In the genomic region with DNA sequence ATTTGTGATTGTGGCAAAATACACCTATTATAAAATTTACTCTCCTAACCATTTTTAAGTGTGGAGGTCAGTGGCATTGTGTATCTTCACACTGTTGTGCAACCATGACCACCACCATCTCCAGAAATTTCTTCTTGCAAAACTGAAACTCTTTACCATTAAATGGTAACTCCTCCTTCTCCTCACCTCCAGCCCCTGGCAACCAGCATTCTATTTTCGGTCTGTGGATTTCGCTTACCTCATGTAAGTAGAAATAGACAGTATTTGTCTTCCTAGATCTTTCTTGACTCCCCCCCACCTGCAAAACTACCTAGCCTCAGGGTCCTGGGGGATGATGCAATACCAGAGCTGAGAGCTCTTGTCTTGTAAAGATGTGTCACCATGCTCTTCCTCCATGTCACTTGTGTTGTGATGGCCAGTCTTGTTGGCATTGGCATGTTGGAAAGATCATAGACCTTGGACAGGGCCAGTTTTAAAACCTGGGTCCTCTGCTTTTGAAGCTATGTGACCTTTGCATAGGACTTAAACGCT, we compare ENCODE assay signal across 36 cellular contexts.
"Had no signal": no experiment of that assay in that cellular context is flagged by ENCODE, and none has a peak within 500 bp of the region (broad histone marks: within the 10 kb centered on the region; RNA-seq: fewer than 3 reads in every experiment).

No MANE protein-coding gene starts in this region.

- FAIRE-seq: bronchial epithelial cell, colon, small intestine had no signal

- ATAC-seq: activated CD4-positive, CD25-positive, alpha-beta regulatory T cell treated with anti-CD3 and anti-CD28 coated beads, Interleukin-2, amount 50 U/mL, for 24 hours; activated naive CD4-positive, alpha-beta T cell treated with anti-CD3 and anti-CD28 coated beads, Interleukin-2, amount 50 U/mL, for 72 hours; foreskin keratinocyte; heart left ventricle; stimulated activated memory B cell treated with anti-CD40 and anti-IgM and Interleukin-4, amounts not matched to agents 10 μg/mL and 1 μg/mL and 100 μg/mL, for 72 hours; stimulated activated naive CD8-positive, alpha-beta T cell treated with anti-CD3 and anti-CD28 coated beads, Interleukin-15, amount 100 ng/mL, for 72 hours had no signal

- H3K27me3 ChIP-seq: neutrophil, ovary, sigmoid colon, thyroid gland, upper lobe of left lung, vagina had no signal

- H3K9me3 ChIP-seq: esophagus muscularis mucosa, heart left ventricle, neutrophil, ovary, prostate gland, sigmoid colon, thyroid gland, upper lobe of left lung, vagina had no signal

- H3K4me3 ChIP-seq: esophagus muscularis mucosa, heart left ventricle, ovary, prostate gland, sigmoid colon, thyroid gland, upper lobe of left lung, vagina had no signal

- H3K9me3 Mint-ChIP-seq: activated CD4-positive, alpha-beta memory T cell treated with anti-CD3 and anti-CD28 coated beads for 36 hours; activated naive CD4-positive, alpha-beta T cell treated with anti-CD3 and anti-CD28 coated beads, Interleukin-2, amount 50 U/mL, for 72 hours; activated T-helper 1 cell treated with anti-CD3 and anti-CD28 coated beads, Interleukin-12 subunit alpha, Interleukin-12 subunit beta, Interleukin-2, Interleukin-4 antibody, amounts not matched to agents 30 ng/mL and 10 ng/mL and 1 ng/mL, durations not matched to agents 14 hours and 24 hours and 36 hours; mesothelial cell of epicardium; nephron progenitor cell; stimulated activated memory B cell treated with anti-CD40 and anti-IgM and Interleukin-4, amounts not matched to agents 10 μg/mL and 1 μg/mL and 100 μg/mL, for 72 hours; stimulated activated naive CD8-positive, alpha-beta T cell treated with anti-CD3 and anti-CD28 coated beads, Interleukin-15, amount 100 ng/mL, for 72 hours had no signal

- DNase-seq: activated CD4-positive, alpha-beta memory T cell treated with anti-CD3 and anti-CD28 coated beads for 36 hours; activated CD4-positive, alpha-beta T cell treated with anti-CD3 and anti-CD28 coated beads for 48 hours; activated CD8-positive, alpha-beta memory T cell treated with anti-CD3 and anti-CD28 coated beads, Interleukin-2, amount 50 U/mL, for 4 hours; activated gamma-delta T cell treated with Interleukin-2 at 50 U/mL for 16 hours; activated T-cell treated with anti-CD3 and anti-CD28 coated beads, Interleukin-2, amount 50 U/mL, for 1 hour; anterior cingulate cortex; dermis blood vessel endothelial cell; effector CD4-positive, alpha-beta T cell; foreskin keratinocyte; heart left ventricle; hypothalamus; naive B cell; nephron progenitor cell; ovary; retina; sigmoid colon; small intestine; stimulated activated CD4-positive, alpha-beta T cell treated with anti-CD3 and anti-CD28 coated beads, Interleukin-1b, Interleukin-23, amount 100 ng/mL, for 48 hours; stimulated activated CD4-positive, alpha-beta T cell treated with anti-CD3 and anti-CD28 coated beads, Interleukin-4, amount 100 ng/mL, for 4 hours; stimulated activated CD8-positive, alpha-beta memory T cell treated with anti-CD3 and anti-CD28 coated beads, Interleukin-4, amount 100 ng/mL, for 48 hours; stimulated activated naive CD8-positive, alpha-beta T cell treated with anti-CD3 and anti-CD28 coated beads, Interleukin-15, amount 100 ng/mL, for 72 hours; T1000; thyroid gland; upper lobe of left lung; WERI-Rb-1 had no signal

- H3K36me3 ChIP-seq: esophagus muscularis mucosa, heart left ventricle, neutrophil, ovary, prostate gland, sigmoid colon, thyroid gland, upper lobe of left lung, vagina, WERI-Rb-1 had no signal

- H3K27ac ChIP-seq: esophagus muscularis mucosa, foreskin keratinocyte, heart left ventricle, neutrophil, ovary, prostate gland, sigmoid colon, thyroid gland, upper lobe of left lung, vagina, WERI-Rb-1 had no signal

- H3K36me3 Mint-ChIP-seq: activated CD4-positive, alpha-beta memory T cell treated with anti-CD3 and anti-CD28 coated beads for 36 hours; activated naive CD4-positive, alpha-beta T cell treated with anti-CD3 and anti-CD28 coated beads, Interleukin-2, amount 50 U/mL, for 72 hours; mesothelial cell of epicardium; naive B cell; stimulated activated memory B cell treated with anti-CD40 and anti-IgM and Interleukin-4, amounts not matched to agents 10 μg/mL and 1 μg/mL and 100 μg/mL, for 72 hours had no signal

- H3K4me3 Mint-ChIP-seq: activated CD4-positive, alpha-beta memory T cell treated with anti-CD3 and anti-CD28 coated beads for 36 hours; activated T-helper 1 cell treated with anti-CD3 and anti-CD28 coated beads, Interleukin-12 subunit alpha, Interleukin-12 subunit beta, Interleukin-2, Interleukin-4 antibody, amounts not matched to agents 30 ng/mL and 10 ng/mL and 1 ng/mL, durations not matched to agents 14 hours and 24 hours and 36 hours; mesothelial cell of epicardium; naive B cell; nephron progenitor cell; stimulated activated memory B cell treated with anti-CD40 and anti-IgM and Interleukin-4, amounts not matched to agents 10 μg/mL and 1 μg/mL and 100 μg/mL, for 72 hours; stimulated activated naive CD8-positive, alpha-beta T cell treated with anti-CD3 and anti-CD28 coated beads, Interleukin-15, amount 100 ng/mL, for 72 hours had no signal

- H3K27ac Mint-ChIP-seq: activated CD4-positive, alpha-beta memory T cell treated with anti-CD3 and anti-CD28 coated beads for 36 hours; activated naive CD4-positive, alpha-beta T cell treated with anti-CD3 and anti-CD28 coated beads, Interleukin-2, amount 50 U/mL, for 72 hours; activated T-helper 1 cell treated with anti-CD3 and anti-CD28 coated beads, Interleukin-12 subunit alpha, Interleukin-12 subunit beta, Interleukin-2, Interleukin-4 antibody, amounts not matched to agents 30 ng/mL and 10 ng/mL and 1 ng/mL, durations not matched to agents 14 hours and 24 hours and 36 hours; mesothelial cell of epicardium; naive B cell; nephron progenitor cell; stimulated activated memory B cell treated with anti-CD40 and anti-IgM and Interleukin-4, amounts not matched to agents 10 μg/mL and 1 μg/mL and 100 μg/mL, for 72 hours had no signal

- H3K4me1 ChIP-seq: esophagus muscularis mucosa, foreskin keratinocyte, heart left ventricle, prostate gland, thyroid gland, upper lobe of left lung had no signal

- H3K4me1 Mint-ChIP-seq: mesothelial cell of epicardium; naive B cell; nephron progenitor cell; stimulated activated memory B cell treated with anti-CD40 and anti-IgM and Interleukin-4, amounts not matched to agents 10 μg/mL and 1 μg/mL and 100 μg/mL, for 72 hours; stimulated activated naive CD8-positive, alpha-beta T cell treated with anti-CD3 and anti-CD28 coated beads, Interleukin-15, amount 100 ng/mL, for 72 hours had no signal
